ENCODE assay signal across 16 cellular contexts in the genomic region with DNA sequence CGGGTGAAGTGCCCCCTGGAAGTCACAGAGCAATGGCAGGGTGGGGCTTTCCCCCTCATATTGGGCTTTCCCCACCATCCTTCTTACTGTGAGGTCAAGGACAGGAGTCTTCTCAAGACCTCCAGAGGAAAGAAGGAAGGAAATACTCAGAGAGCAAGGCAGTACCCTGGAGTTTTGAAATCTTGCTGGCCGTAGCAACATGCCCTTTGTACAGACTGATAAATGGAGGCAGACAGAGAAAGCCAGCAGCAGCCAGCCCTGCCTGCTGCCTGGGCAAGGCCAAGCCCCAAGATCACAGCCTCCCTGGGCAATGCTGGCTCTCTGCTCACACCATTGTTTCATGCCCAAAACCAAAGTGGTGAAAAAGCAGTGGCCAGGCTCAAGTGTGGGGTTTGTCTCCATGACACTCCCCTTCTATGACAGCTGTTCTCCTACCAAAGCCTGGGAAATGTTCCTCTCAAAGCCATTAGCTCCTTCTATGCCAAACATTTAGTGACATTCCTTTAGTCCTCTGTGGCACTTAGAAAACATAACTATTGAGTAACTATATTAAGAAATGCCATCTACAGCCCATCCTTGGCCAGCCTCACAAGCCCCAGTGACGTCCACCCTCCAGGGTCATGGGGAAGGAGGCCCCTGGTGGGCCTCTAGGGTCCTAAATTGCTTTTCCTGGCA. TPM values are rescaled to one million over a fixed set of nuclear protein-coding genes. Genes with fewer than 3 reads are reported as not detected.
A peak's percentile ranks its signal among the peaks of the same experiment; 100 is the strongest.
DNase-seq lines count a peak whose midpoint lies in the region; ATAC-seq and TF ChIP-seq lines count a peak whose summit lies in the region.
"Had no signal": no experiment of that assay in that cellular context is flagged by ENCODE, and none has a peak within 500 bp of the region (broad histone marks: within the 10 kb centered on the region; RNA-seq: fewer than 3 reads in every experiment).

No MANE protein-coding gene starts in this region.

- H3K9ac ChIP-seq in neuronal stem cell (ENCODE audit: low read depth, low read length, poor library complexity) (no peak overlapping the region), Karpas-422 (ENCODE audit: low read length) (no peak overlapping the region)

- H2AK5ac ChIP-seq in neuronal stem cell (ENCODE audit: low read depth, low read length), result no peak overlapping the region

- no peak overlapping the region for H3K4me3 Mint-ChIP-seq in stimulated activated naive CD8-positive, alpha-beta T cell treated with anti-CD3 and anti-CD28 coated beads, Interleukin-15, Interleukin-2, amounts not matched to agents 100 ng/mL and 50 ng/mL, for 24 hours
- no peak overlapping the region for H3K4me3 Mint-ChIP-seq in stimulated activated naive CD8-positive, alpha-beta T cell treated with anti-CD3 and anti-CD28 coated beads, Interleukin-15, amount 100 ng/mL, for 72 hours
- H3K4me3 Mint-ChIP-seq: HFFc6 had no signal

- H3K23ac ChIP-seq in neuronal stem cell (ENCODE audit: low read depth, low read length, poor library complexity), result no peak overlapping the region

- H3K14ac ChIP-seq in neuronal stem cell (ENCODE audit: low read length), result peak overlapping the region; percentile 4

- H3K4me3 ChIP-seq in left ventricle myocardium inferior, result no peak overlapping the region
- H3K4me3 ChIP-seq in neuronal stem cell (ENCODE audit: low read length in 2 of 2), result no peak overlapping the region
- no peak overlapping the region for H3K4me3 ChIP-seq in Karpas-422 (ENCODE audit: low read length)
- H3K4me3 ChIP-seq in MG63, result no peak overlapping the region
- H3K4me3 ChIP-seq: A549, K562 had no signal

- no peak overlapping the region for H3K18ac ChIP-seq in neuronal stem cell (ENCODE audit: low read length)

- no peak overlapping the region for H4K8ac ChIP-seq in neuronal stem cell (ENCODE audit: low read depth, low read length)

- no peak overlapping the region for H4K91ac ChIP-seq in neuronal stem cell (ENCODE audit: low read depth, low read length, poor library complexity)

- no peaks in the 10 kb centered on the region for H3K27me3 ChIP-seq in left ventricle myocardium inferior (ENCODE audit: low read depth)
- H3K27me3 ChIP-seq in neuronal stem cell (ENCODE audit: control insufficient read depth in 3 of 3, insufficient read depth in 3 of 3, low read depth in 1 of 3, low read length in 3 of 3), result peaks cover 0 to 5% (median 0%) of the 10 kb centered on the region in 3 experiments
- H3K27me3 ChIP-seq in Karpas-422 (ENCODE audit: low read length), result no peaks in the 10 kb centered on the region
- H3K27me3 ChIP-seq in MG63, result no peaks in the 10 kb centered on the region

- H2AFZ ChIP-seq in neuronal stem cell (ENCODE audit: low read length), result no peak overlapping the region
- H2AFZ ChIP-seq in Karpas-422 (ENCODE audit: low read length), result no peak overlapping the region

- H3K9me2 ChIP-seq in Karpas-422 (replicated peaks; ENCODE audit: insufficient read depth, low read length), result no peaks in the 10 kb centered on the region

- H3K4me1 Mint-ChIP-seq in stimulated activated naive CD8-positive, alpha-beta T cell treated with anti-CD3 and anti-CD28 coated beads, Interleukin-15, Interleukin-2, amounts not matched to agents 100 ng/mL and 50 ng/mL, for 24 hours (ENCODE audit: low read depth), result no peaks in the 10 kb centered on the region
- H3K4me1 Mint-ChIP-seq in stimulated activated naive CD8-positive, alpha-beta T cell treated with anti-CD3 and anti-CD28 coated beads, Interleukin-15, amount 100 ng/mL, for 72 hours, result peaks cover 4% of the 10 kb centered on the region

- no peaks in the 10 kb centered on the region for H3K9me3 ChIP-seq in left ventricle myocardium inferior (replicated peaks)
- H3K9me3 ChIP-seq in neuronal stem cell (replicated peaks in 1 of 2; ENCODE audit: control insufficient read depth in 2 of 2, insufficient read depth in 1 of 2, low read depth in 1 of 2, low read length in 2 of 2), result no peaks in the 10 kb centered on the region
- H3K9me3 ChIP-seq in Karpas-422 (ENCODE audit: low read length), result no peaks in the 10 kb centered on the region
- H3K9me3 ChIP-seq in MG63, result no peaks in the 10 kb centered on the region
- H3K9me3 ChIP-seq: A549, Caco-2 had no signal

- peak overlapping the region; percentile 45 for H3K27ac Mint-ChIP-seq in stimulated activated naive CD8-positive, alpha-beta T cell treated with anti-CD3 and anti-CD28 coated beads, Interleukin-15, Interleukin-2, amounts not matched to agents 100 ng/mL and 50 ng/mL, for 24 hours
- H3K27ac Mint-ChIP-seq in stimulated activated naive CD8-positive, alpha-beta T cell treated with anti-CD3 and anti-CD28 coated beads, Interleukin-15, amount 100 ng/mL, for 72 hours, result no peak overlapping the region
- H3K27ac Mint-ChIP-seq: HFFc6 had no signal

- H3K9me3 Mint-ChIP-seq in stimulated activated naive CD8-positive, alpha-beta T cell treated with anti-CD3 and anti-CD28 coated beads, Interleukin-15, Interleukin-2, amounts not matched to agents 100 ng/mL and 50 ng/mL, for 24 hours, result no peaks in the 10 kb centered on the region
- H3K9me3 Mint-ChIP-seq in stimulated activated naive CD8-positive, alpha-beta T cell treated with anti-CD3 and anti-CD28 coated beads, Interleukin-15, amount 100 ng/mL, for 72 hours, result no peaks in the 10 kb centered on the region
- H3K9me3 Mint-ChIP-seq: HFFc6 had no signal

- WGBS in neuronal stem cell (ENCODE audit: extremely low coverage in 2 of 2, insufficient read length in 2 of 2, insufficient replicate concordance in 1 of 2), 2 donors, result no CpG with 5 or more reads among the region's 3 CpGs

- H3K36me3 ChIP-seq in left ventricle myocardium inferior (no peaks in the 10 kb centered on the region), neuronal stem cell (replicated peaks in 1 of 2; ENCODE audit: control insufficient read depth in 2 of 2, insufficient read depth in 2 of 2, low read length in 2 of 2) (no peaks in the 10 kb centered on the region), Karpas-422 (ENCODE audit: insufficient read depth, low read length) (no peaks in the 10 kb centered on the region), MG63 (no peaks in the 10 kb centered on the region)

- no peaks in the 10 kb centered on the region for H3K79me2 ChIP-seq in Karpas-422 (ENCODE audit: low read length)

- no peak for ATAC-seq in stimulated activated naive CD8-positive, alpha-beta T cell treated with anti-CD3 and anti-CD28 coated beads, Interleukin-15, amount 100 ng/mL, for 72 hours
- ATAC-seq: A549, K562 had no signal

- H2BK120ac ChIP-seq in neuronal stem cell (ENCODE audit: low read depth, low read length), result no peak overlapping the region

- TF ChIP-seq CTCF in left ventricle myocardium inferior (IDR thresholded peaks at IDR 0.05; ENCODE audit: borderline replicate concordance), result no peak

- DNase-seq in stimulated activated naive CD8-positive, alpha-beta T cell treated with anti-CD3 and anti-CD28 coated beads, Interleukin-15, amount 100 ng/mL, for 72 hours, result no peak
- no peak for DNase-seq in left ventricle myocardium inferior
- no peak for DNase-seq in neuronal stem cell (ENCODE audit: low spot score)
- DNase-seq in amniotic stem cell (lab: John Stamatoyannopoulos, UW), result no peak
- no peak for DNase-seq in Karpas-422
- no peak for DNase-seq in MG63
- no peak for DNase-seq in stimulated activated CD4-positive, alpha-beta T cell treated with anti-CD3 and anti-CD28 coated beads, Interleukin-2, amount 100 ng/mL, for 24 hours
- DNase-seq: Caco-2, HFFc6, NCI-H1092, NCI-H1694 treated with DMSO at 0.1 percent for 48 hours, NCI-H446 had no signal

- H3K79me1 ChIP-seq in neuronal stem cell (ENCODE audit: low read depth, low read length), result no peaks in the 10 kb centered on the region

- no peaks in the 10 kb centered on the region for H3K36me3 Mint-ChIP-seq in stimulated activated naive CD8-positive, alpha-beta T cell treated with anti-CD3 and anti-CD28 coated beads, Interleukin-15, Interleukin-2, amounts not matched to agents 100 ng/mL and 50 ng/mL, for 24 hours (ENCODE audit: low read depth)

- peaks cover 5% of the 10 kb centered on the region; the same call in 1 of the 2 replicates for H4K20me1 ChIP-seq in Karpas-422 (ENCODE audit: insufficient read depth, low read depth, low read length)

- intact Hi-C loops in left ventricle myocardium inferior (cut with micrococcal nuclease), result no loop called here

- H3K27me3 Mint-ChIP-seq in stimulated activated naive CD8-positive, alpha-beta T cell treated with anti-CD3 and anti-CD28 coated beads, Interleukin-15, Interleukin-2, amounts not matched to agents 100 ng/mL and 50 ng/mL, for 24 hours, result no peaks in the 10 kb centered on the region
- no peaks in the 10 kb centered on the region for H3K27me3 Mint-ChIP-seq in stimulated activated naive CD8-positive, alpha-beta T cell treated with anti-CD3 and anti-CD28 coated beads, Interleukin-15, amount 100 ng/mL, for 72 hours

- peak overlapping the region; percentile 54 for H3K27ac ChIP-seq in left ventricle myocardium inferior (replicated peaks)
- H3K27ac ChIP-seq in neuronal stem cell (replicated peaks; ENCODE audit: low read length), result no peak overlapping the region
- no peak overlapping the region for H3K27ac ChIP-seq in Karpas-422 (ENCODE audit: low read length)
- H3K27ac ChIP-seq: A549, HL-60 had no signal

- H2BK12ac ChIP-seq in neuronal stem cell (ENCODE audit: low read length), result no peak overlapping the region

- H2BK5ac ChIP-seq in neuronal stem cell (ENCODE audit: low read length), result no peak overlapping the region

- H2BK15ac ChIP-seq in neuronal stem cell (ENCODE audit: low read length), result no peak overlapping the region

- no peak overlapping the region for H3K4ac ChIP-seq in neuronal stem cell (ENCODE audit: low read length)

- H3K4me1 ChIP-seq in left ventricle myocardium inferior (peaks cover 8% of the 10 kb centered on the region), neuronal stem cell (ENCODE audit: control insufficient read depth in 2 of 2, insufficient read depth in 1 of 2, low read depth in 1 of 2, low read length in 2 of 2) (no peaks in the 10 kb centered on the region), Karpas-422 (ENCODE audit: low read length) (peaks cover 10% of the 10 kb centered on the region)
- H3K4me1 ChIP-seq: Caco-2 had no signal

- H3K4me2 ChIP-seq in neuronal stem cell (ENCODE audit: insufficient read depth, low read length, poor library complexity, severe bottlenecking) (no peak overlapping the region), Karpas-422 (ENCODE audit: low read depth, low read length, poor library complexity, severe bottlenecking) (no peak overlapping the region)
- H3K4me2 ChIP-seq: A549 had no signal

RNA-seq across cellular contexts. Expression of a gene that starts 13.2 kb away (rescaled TPM):
- 112 TPM for total RNA-seq in left ventricle myocardium inferior
- polyA plus RNA-seq in neuronal stem cell (2013, experiment 1 of 2), result 22.2 TPM
- 24.0 TPM for polyA plus RNA-seq in neuronal stem cell (2013, experiment 2 of 2)
- 6.3 and 23.7 TPM in 2 replicates for total RNA-seq in Karpas-422 (2014; rRNA removed; shearing (Covaris generic); ENCODE audit: low replicate concordance)
- 37.7 and 39.9 TPM in 2 replicates for total RNA-seq in MG63 (2014; rRNA removed; shearing (Covaris generic); ENCODE audit: low replicate concordance)

RNA-seq across cellular contexts. Expression of a gene that starts 55.8 kb away (rescaled TPM):
- total RNA-seq in left ventricle myocardium inferior, result 61.1 TPM
- polyA plus RNA-seq in neuronal stem cell (2013, experiment 1 of 2), result 18.5 TPM
- 17.9 TPM for polyA plus RNA-seq in neuronal stem cell (2013, experiment 2 of 2)
- total RNA-seq in Karpas-422 (2014; rRNA removed; shearing (Covaris generic); ENCODE audit: low replicate concordance), result 50.8 and 79.2 TPM in 2 replicates
- 8.5 and 13.3 TPM in 2 replicates for total RNA-seq in MG63 (2014; rRNA removed; shearing (Covaris generic); ENCODE audit: low replicate concordance)

RNA-seq across cellular contexts. Expression of a gene that starts 56.2 kb away (rescaled TPM):
- total RNA-seq in left ventricle myocardium inferior, result 24.4 TPM
- 34.4 TPM for polyA plus RNA-seq in neuronal stem cell (2013, experiment 1 of 2)
- 34.8 TPM for polyA plus RNA-seq in neuronal stem cell (2013, experiment 2 of 2)
- 21.1 and 35.7 TPM in 2 replicates for total RNA-seq in Karpas-422 (2014; rRNA removed; shearing (Covaris generic); ENCODE audit: low replicate concordance)
- 4.4 and 7.0 TPM in 2 replicates for total RNA-seq in MG63 (2014; rRNA removed; shearing (Covaris generic); ENCODE audit: low replicate concordance)
